In the genomic region with DNA sequence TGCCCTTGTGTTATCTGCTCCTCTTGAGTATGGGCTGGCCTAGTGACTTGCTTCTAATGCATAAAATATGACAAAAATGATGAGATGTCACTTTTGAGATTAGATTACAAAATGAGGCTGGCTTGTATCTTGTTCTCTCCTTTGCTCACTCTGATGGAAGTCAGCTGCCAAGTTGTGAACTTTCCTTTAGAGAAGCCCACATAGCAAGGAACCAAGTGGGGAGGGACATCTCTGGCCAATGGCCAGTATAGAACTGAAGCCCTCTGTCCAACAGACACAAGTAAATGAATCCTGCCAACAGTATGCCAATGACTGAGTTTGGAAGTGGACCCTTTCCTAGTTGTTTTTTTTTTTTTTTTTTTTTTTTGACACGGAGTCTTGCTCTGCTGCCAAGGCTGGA, we compare ENCODE assay signal across 29 cellular contexts.
"Had no signal": no experiment of that assay in that cellular context is flagged by ENCODE, and none has a peak within 500 bp of the region (broad histone marks: within the 10 kb centered on the region; RNA-seq: fewer than 3 reads in every experiment).

No MANE protein-coding gene starts in this region.

- H3K9me3 ChIP-seq: esophagus squamous epithelium, gastrocnemius medialis, heart left ventricle, ovary, psoas muscle, sigmoid colon, spleen, thoracic aorta, tibial nerve, upper lobe of left lung had no signal

- H3K27me3 ChIP-seq: esophagus squamous epithelium, gastrocnemius medialis, heart left ventricle, hepatocyte, ovary, sigmoid colon, spleen, tibial nerve, upper lobe of left lung had no signal

- ATAC-seq: effector memory CD8-positive, alpha-beta T cell; gastrocnemius medialis; heart left ventricle; left lobe of liver; naive thymus-derived CD8-positive, alpha-beta T cell; psoas muscle; right cardiac atrium; stimulated activated memory B cell treated with anti-CD40 and anti-IgM and Interleukin-4, amounts not matched to agents 10 μg/mL and 1 μg/mL and 100 μg/mL, for 72 hours; stimulated activated naive CD8-positive, alpha-beta T cell treated with anti-CD3 and anti-CD28 coated beads, Interleukin-15, Interleukin-2, amounts not matched to agents 100 U/mL and 50 U/mL, for 24 hours had no signal

- H3K27ac Mint-ChIP-seq: effector memory CD8-positive, alpha-beta T cell; naive thymus-derived CD8-positive, alpha-beta T cell; stimulated activated memory B cell treated with anti-CD40 and anti-IgM and Interleukin-4, amounts not matched to agents 10 μg/mL and 1 μg/mL and 100 μg/mL, for 72 hours had no signal

- H3K9me3 Mint-ChIP-seq: effector memory CD8-positive, alpha-beta T cell; naive thymus-derived CD8-positive, alpha-beta T cell; stimulated activated memory B cell treated with anti-CD40 and anti-IgM and Interleukin-4, amounts not matched to agents 10 μg/mL and 1 μg/mL and 100 μg/mL, for 72 hours had no signal

- H3K4me2 ChIP-seq: hepatocyte had no signal

- H3K4me3 ChIP-seq: esophagus squamous epithelium, gastrocnemius medialis, heart left ventricle, hepatocyte, lung, ovary, psoas muscle, sigmoid colon, skin epidermis, spleen, thoracic aorta, tibial nerve, upper lobe of left lung had no signal

- H3K4me3 Mint-ChIP-seq: effector memory CD8-positive, alpha-beta T cell; naive thymus-derived CD8-positive, alpha-beta T cell; stimulated activated memory B cell treated with anti-CD40 and anti-IgM and Interleukin-4, amounts not matched to agents 10 μg/mL and 1 μg/mL and 100 μg/mL, for 72 hours had no signal

- H3K27me3 Mint-ChIP-seq: effector memory CD8-positive, alpha-beta T cell; naive thymus-derived CD8-positive, alpha-beta T cell; stimulated activated memory B cell treated with anti-CD40 and anti-IgM and Interleukin-4, amounts not matched to agents 10 μg/mL and 1 μg/mL and 100 μg/mL, for 72 hours had no signal

- FAIRE-seq: endometrium, kidney, urothelium cell line had no signal

- H3K36me3 ChIP-seq: ovary had no signal

- H3K27ac ChIP-seq: esophagus squamous epithelium, gastrocnemius medialis, heart left ventricle, hepatocyte, ovary, psoas muscle, sigmoid colon, skin epidermis, spleen, thoracic aorta, tibial nerve, upper lobe of left lung had no signal

- H2AFZ ChIP-seq: hepatocyte had no signal

- DNase-seq: cortex of kidney; effector memory CD8-positive, alpha-beta T cell; esophagus squamous epithelium; foreskin fibroblast; gastrocnemius medialis; heart left ventricle; kidney; mesendoderm; midbrain; naive thymus-derived CD8-positive, alpha-beta T cell; occipital lobe; ovary; posterior cingulate gyrus; psoas muscle; right cardiac atrium; sigmoid colon; spleen; stimulated activated CD4-positive, alpha-beta T cell treated with anti-CD3 and anti-CD28 coated beads, Interleukin-4, amount 100 ng/mL, for 4 hours; stimulated activated naive CD8-positive, alpha-beta T cell treated with anti-CD3 and anti-CD28 coated beads, Interleukin-15, Interleukin-2, amounts not matched to agents 100 U/mL and 50 U/mL, for 24 hours; upper lobe of left lung had no signal
